ENCODE assay signal across 10 cellular contexts in the genomic region with DNA sequence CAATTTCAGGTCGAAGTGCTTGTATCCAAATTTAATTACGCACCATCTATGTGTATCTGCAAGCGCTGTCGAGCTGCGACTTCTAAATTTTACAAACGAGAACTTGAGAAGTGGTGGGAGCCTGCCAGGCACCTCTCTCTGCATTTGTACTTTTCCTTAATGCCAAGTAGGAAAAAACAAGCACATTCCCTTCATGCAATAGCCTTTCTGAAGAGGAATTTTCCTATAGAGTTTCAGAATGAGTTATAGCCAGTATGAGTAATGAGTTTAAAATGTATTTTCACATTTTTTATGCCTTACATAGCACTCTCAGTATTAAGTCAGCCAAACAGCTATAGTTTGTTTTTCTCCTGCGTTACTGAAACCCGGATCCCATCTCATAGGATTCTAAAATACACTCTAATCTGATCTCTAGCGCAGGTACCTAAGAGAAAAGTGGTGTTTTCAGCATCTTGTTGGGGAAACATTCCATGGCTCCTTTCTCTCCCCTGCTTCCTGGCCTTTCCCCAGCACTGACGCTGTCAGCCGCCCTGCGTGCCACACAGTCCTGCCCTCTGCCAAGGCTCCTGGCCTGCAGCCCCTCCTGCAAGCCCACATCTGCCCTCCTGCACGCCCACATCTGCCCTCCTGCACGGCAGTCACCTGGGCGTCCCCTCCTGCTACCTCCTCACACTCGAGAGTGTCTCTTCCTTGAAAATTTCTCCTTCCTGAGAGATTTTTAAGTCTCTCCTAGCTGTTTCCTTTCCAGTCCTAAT.
DNase-seq lines count a peak whose midpoint lies in the region; ATAC-seq, FAIRE-seq and TF ChIP-seq lines count a peak whose summit lies in the region.
"Had no signal": no experiment of that assay in that cellular context is flagged by ENCODE, and none has a peak within 500 bp of the region (broad histone marks: within the 10 kb centered on the region; RNA-seq: fewer than 3 reads in every experiment).

No MANE protein-coding gene starts in this region.

- H3K27ac Mint-ChIP-seq in GM23338 = no peak overlapping the region
- H3K27ac Mint-ChIP-seq: activated naive CD8-positive, alpha-beta T cell treated with anti-CD3 and anti-CD28 coated beads, Interleukin-2, amount 10 ng/mL, durations not matched to agents 7 days and 5 days had no signal

- no peak overlapping the region for H3K4me3 ChIP-seq in GM23338
- H3K4me3 ChIP-seq in adipocyte (ENCODE audit: low read length) = peak overlapping the region; percentile 38
- H3K4me3 ChIP-seq in heart right ventricle = no peak overlapping the region
- peak overlapping the region; percentile 50 for H3K4me3 ChIP-seq in skeletal muscle satellite cell (ENCODE audit: low read length)

- no peaks in the 10 kb centered on the region for H3K9me2 ChIP-seq in GM23338 (ENCODE audit: insufficient read depth)

- TF ChIP-seq CTCF in GM23338 (conservative IDR thresholded peaks at IDR 0.05; ENCODE audit: low read depth in 2 of 2) (no peak), heart right ventricle (IDR thresholded peaks at IDR 0.05) (no peak), GM10248 (IDR thresholded peaks at IDR 0.05; ENCODE audit: control extremely low read depth, extremely low read depth, low read depth, missing control alignments) (no peak)

- H3F3A ChIP-seq in GM23338 (replicated peaks; ENCODE audit: low read depth) = no peaks in the 10 kb centered on the region

- H2AFZ ChIP-seq in GM23338 = 0 out of 2 replicates have a peak overlapping the region, but pooled peaks have one; percentile 73

- H3K4me3 Mint-ChIP-seq in GM23338 = no peak overlapping the region
- H3K4me3 Mint-ChIP-seq: activated naive CD8-positive, alpha-beta T cell treated with anti-CD3 and anti-CD28 coated beads, Interleukin-2, amount 10 ng/mL, durations not matched to agents 7 days and 5 days had no signal

- no peaks in the 10 kb centered on the region for H3K9me3 ChIP-seq in adipocyte (ENCODE audit: control insufficient read depth, low read length)
- H3K9me3 ChIP-seq in heart right ventricle = no peaks in the 10 kb centered on the region
- H3K9me3 ChIP-seq in skeletal muscle satellite cell (replicated peaks; ENCODE audit: low read length) = no peaks in the 10 kb centered on the region

- H3K79me2 ChIP-seq in GM23338 (replicated peaks; ENCODE audit: insufficient read depth) = no peaks in the 10 kb centered on the region

- H3K4me2 ChIP-seq in GM23338 (peak overlapping the region; percentile 45; the same call in 1 of the 2 replicates), skeletal muscle satellite cell (ENCODE audit: low read length) (peak overlapping the region; percentile 74)

- H3K9me3 Mint-ChIP-seq in GM23338 = no peaks in the 10 kb centered on the region
- H3K9me3 Mint-ChIP-seq: activated naive CD8-positive, alpha-beta T cell treated with anti-CD3 and anti-CD28 coated beads, Interleukin-2, amount 10 ng/mL, durations not matched to agents 7 days and 5 days had no signal

- no peaks in the 10 kb centered on the region for H3K27me3 ChIP-seq in GM23338 (ENCODE audit: insufficient read depth)
- H3K27me3 ChIP-seq in adipocyte (replicated peaks; ENCODE audit: control insufficient read depth, insufficient read depth, low read length) = no peaks in the 10 kb centered on the region
- H3K27me3 ChIP-seq in heart right ventricle = peaks cover 0 to 10% (median 0%) of the 10 kb centered on the region in 7 donors
- no peaks in the 10 kb centered on the region for H3K27me3 ChIP-seq in skeletal muscle satellite cell (ENCODE audit: control insufficient read depth, insufficient read depth, low read length)

- POLR2A ChIA-PET in GM10248 (lab: Yijun Ruan, JAX) = no interaction called here

- peak overlapping the region; percentile 81 for H3K9ac ChIP-seq in adipocyte (ENCODE audit: low read length)
- peak overlapping the region; percentile 90 for H3K9ac ChIP-seq in skeletal muscle satellite cell (ENCODE audit: low read depth, low read length)

- CTCF ChIA-PET in GM10248 (lab: Yijun Ruan, JAX) = interaction anchor here (1.7 kb wide), 1 partner anchor 8 kb away, joined by 5 read pairs; no protein-coding TSS in a partner anchor

- ATAC-seq in GM23338 = peak; percentile 25; the same call in 2 of the 3 replicates
- peak in 7 of 8 donors; percentile 49 to 89 (median 83) for ATAC-seq in heart right ventricle
- ATAC-seq in HG02623 (IDR thresholded peaks at IDR 0.05; ENCODE audit: unreplicated experiment) = no peak

- H3K36me3 ChIP-seq in GM23338 (ENCODE audit: insufficient read depth) = no peaks in the 10 kb centered on the region
- no peaks in the 10 kb centered on the region for H3K36me3 ChIP-seq in adipocyte (ENCODE audit: control insufficient read depth, insufficient read depth, low read length, severe bottlenecking)
- H3K36me3 ChIP-seq in heart right ventricle = no peaks in the 10 kb centered on the region
- no peaks in the 10 kb centered on the region for H3K36me3 ChIP-seq in skeletal muscle satellite cell (ENCODE audit: insufficient read depth, low read length)

- H3K4me1 ChIP-seq in GM23338 (ENCODE audit: insufficient read depth) (peaks cover 25% of the 10 kb centered on the region), adipocyte (ENCODE audit: control insufficient read depth, insufficient read depth, low read length) (peaks cover 24% of the 10 kb centered on the region), heart right ventricle (peaks cover 0 to 19% (median 7%) of the 10 kb centered on the region in 9 donors), skeletal muscle satellite cell (ENCODE audit: control insufficient read depth, insufficient read depth, low read length) (peaks cover 60% of the 10 kb centered on the region)

- H3K27ac ChIP-seq in GM23338 (ENCODE audit: low read depth) (no peak overlapping the region), heart right ventricle (peak overlapping the region in 4 of 10 donors; percentile 20 to 61 (median 29))

- no peak for DNase-seq in GM23338 (ENCODE audit: low spot score)
- peak; percentile 91 for DNase-seq in adipocyte (ENCODE audit: low read depth)
- peak; percentile 34 to 54 for DNase-seq in heart right ventricle
- no peak for DNase-seq in GM10248 (ENCODE audit: extremely low spot score)
- DNase-seq in NOMO-1 treated with dmso at 0.1 percent for 144 hours (lab: John Stamatoyannopoulos, UW; ENCODE audit: unreplicated experiment) = no peak
- no peak for DNase-seq in frontal cortex (ENCODE audit: low spot score in 2 of 2)
- DNase-seq: activated naive CD8-positive, alpha-beta T cell treated with anti-CD3 and anti-CD28 coated beads, Interleukin-2, amount 10 ng/mL, durations not matched to agents 7 days and 5 days had no signal

- FAIRE-seq in frontal cortex (lab: Jason Lieb, UNC) = no peak
- FAIRE-seq: islet of Langerhans had no signal

- H3K27me3 Mint-ChIP-seq in GM23338 (ENCODE audit: insufficient read depth, low read depth, poor library complexity) = peaks cover 14% of the 10 kb centered on the region

- H3K4me1 Mint-ChIP-seq in GM23338 = peaks cover 60% of the 10 kb centered on the region
- H3K4me1 Mint-ChIP-seq: activated naive CD8-positive, alpha-beta T cell treated with anti-CD3 and anti-CD28 coated beads, Interleukin-2, amount 10 ng/mL, durations not matched to agents 7 days and 5 days had no signal

- intact Hi-C loops in heart right ventricle (cut with DNase I) = no loop called here

- H3K36me3 Mint-ChIP-seq in GM23338 (ENCODE audit: low read depth) = no peaks in the 10 kb centered on the region; the same call in 2 of the 3 replicates
- H3K36me3 Mint-ChIP-seq: activated naive CD8-positive, alpha-beta T cell treated with anti-CD3 and anti-CD28 coated beads, Interleukin-2, amount 10 ng/mL, durations not matched to agents 7 days and 5 days had no signal

- no peaks in the 10 kb centered on the region for H4K20me1 ChIP-seq in GM23338 (replicated peaks; ENCODE audit: insufficient read depth)

- WGBS in heart right ventricle, 2 donors = 49 to 54% methylated on average over 16 of the region's 16 CpGs

TF ChIP-seq in GM23338, 12 proteins besides CTCF, POLR2A, EP300 and RAD21 (continues in another document):
- TF ChIP-seq EZH2phosphoT487 (IDR thresholded peaks at IDR 0.05; ENCODE audit: unreplicated experiment) = no peak

Comparison
In these comparisons a context has a peak if more than half of its experiments do, and no peak if none do; other contexts are left out.
1. DNase-seq: peak in adipocyte (single experiment) and heart right ventricle (2 of 2); none in GM23338 (single experiment), GM10248 (single experiment), NOMO-1 treated with dmso at 0.1 percent for 144 hours (single experiment) and frontal cortex (0 of 2).
2. H3K4me3 ChIP-seq: peak in adipocyte (single experiment) and skeletal muscle satellite cell (single experiment); none in GM23338 (single experiment) and heart right ventricle (0 of 10).